19 cellular contexts compared by ENCODE assay signal in the genomic region with DNA sequence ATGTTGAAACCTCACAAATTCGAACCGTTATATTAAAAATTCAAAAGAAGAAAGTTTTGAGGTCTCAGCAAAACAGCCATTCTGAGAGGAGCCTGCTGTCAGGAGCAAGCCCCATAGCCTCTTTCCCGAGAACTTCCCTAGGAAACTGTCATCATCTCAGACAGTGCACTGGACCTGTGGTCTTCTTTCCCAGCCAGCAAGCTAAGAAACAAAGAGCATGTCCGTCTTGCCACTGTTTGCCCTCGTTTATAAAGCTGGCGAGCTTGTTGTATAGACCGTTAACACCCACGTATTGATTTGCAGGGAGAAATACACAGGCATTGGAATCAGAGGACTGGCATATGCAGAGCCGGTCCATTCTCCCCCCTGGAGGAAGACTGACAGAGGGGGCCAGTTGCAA.
"Had no signal": no experiment of that assay in that cellular context is flagged by ENCODE, and none has a peak within 500 bp of the region (broad histone marks: within the 10 kb centered on the region; RNA-seq: fewer than 3 reads in every experiment).

No MANE protein-coding gene starts in this region.

- H3K9me3 Mint-ChIP-seq: effector memory CD8-positive, alpha-beta T cell; natural killer cell; stimulated activated effector memory CD8-positive, alpha-beta T cell treated with anti-CD3 and anti-CD28 coated beads, Interleukin-12 subunit alpha, Interleukin-12 subunit beta, amount 100 ng/mL, for 72 hours had no signal

- DNase-seq: central memory CD4-positive, alpha-beta T cell; dermis blood vessel endothelial cell; effector memory CD8-positive, alpha-beta T cell; erythroblast; kidney; mesenchymal stem cell; natural killer cell; occipital lobe; pancreas; retina; stimulated activated CD4-positive, alpha-beta T cell treated with anti-CD3 and anti-CD28 coated beads, Interleukin-2, amount 100 ng/mL, for 24 hours; stimulated activated CD4-positive, alpha-beta T cell treated with anti-CD3 and anti-CD28 coated beads, Interleukin-4, amount 100 ng/mL, for 24 hours; stimulated activated naive CD4-positive, alpha-beta T cell treated with Interleukin-2 at 50 U/mL for 16 hours; thyroid gland; trophoblast cell had no signal

- H3K27ac Mint-ChIP-seq: effector memory CD8-positive, alpha-beta T cell; mesothelial cell of epicardium; natural killer cell; stimulated activated effector memory CD8-positive, alpha-beta T cell treated with anti-CD3 and anti-CD28 coated beads, Interleukin-12 subunit alpha, Interleukin-12 subunit beta, amount 100 ng/mL, for 72 hours had no signal

- H3K36me3 Mint-ChIP-seq: mesothelial cell of epicardium; natural killer cell; stimulated activated effector memory CD8-positive, alpha-beta T cell treated with anti-CD3 and anti-CD28 coated beads, Interleukin-12 subunit alpha, Interleukin-12 subunit beta, amount 100 ng/mL, for 72 hours had no signal

- H3K4me3 Mint-ChIP-seq: effector memory CD8-positive, alpha-beta T cell; mesothelial cell of epicardium; natural killer cell; stimulated activated effector memory CD8-positive, alpha-beta T cell treated with anti-CD3 and anti-CD28 coated beads, Interleukin-12 subunit alpha, Interleukin-12 subunit beta, amount 100 ng/mL, for 72 hours had no signal

- H3K4me1 Mint-ChIP-seq: natural killer cell; stimulated activated effector memory CD8-positive, alpha-beta T cell treated with anti-CD3 and anti-CD28 coated beads, Interleukin-12 subunit alpha, Interleukin-12 subunit beta, amount 100 ng/mL, for 72 hours had no signal

- ATAC-seq: effector memory CD8-positive, alpha-beta T cell; left lobe of liver; natural killer cell; pancreas; sciatic nerve; stimulated activated effector memory CD8-positive, alpha-beta T cell treated with anti-CD3 and anti-CD28 coated beads, Interleukin-12 subunit alpha, Interleukin-12 subunit beta, amount 100 ng/mL, for 72 hours had no signal
